Comparison of ENCODE assay signal across 10 cellular contexts in the genomic region with DNA sequence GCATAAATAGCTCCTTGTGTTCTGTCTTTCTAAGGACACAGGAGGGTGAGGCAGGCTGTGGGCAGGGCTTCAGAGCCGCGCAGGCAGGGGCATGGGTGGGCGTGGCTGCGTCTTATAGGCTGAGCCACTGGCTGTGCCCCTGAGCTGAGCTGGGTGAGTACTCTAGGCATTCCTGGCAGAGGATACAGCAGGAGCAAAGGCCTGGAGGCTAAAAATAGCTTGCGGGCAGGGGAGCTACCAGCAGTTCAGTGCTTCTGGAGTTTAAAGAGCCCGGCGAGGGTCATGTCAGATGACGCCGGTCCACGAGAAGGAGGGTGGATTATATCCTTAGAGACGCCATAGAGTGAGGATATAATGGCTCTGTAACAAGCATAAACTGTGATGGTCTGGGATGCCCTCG. TPM values are rescaled to one million over a fixed set of nuclear protein-coding genes. Genes with fewer than 3 reads are reported as not detected.
A peak's percentile ranks its signal among the peaks of the same experiment; 100 is the strongest.
DNase-seq lines count a peak whose midpoint lies in the region; ATAC-seq and TF ChIP-seq lines count a peak whose summit lies in the region.
"Had no signal": no experiment of that assay in that cellular context is flagged by ENCODE, and none has a peak within 500 bp of the region (broad histone marks: within the 10 kb centered on the region; RNA-seq: fewer than 3 reads in every experiment).

No MANE protein-coding gene starts in this region.

- no peak overlapping the region for H3K4me3 Mint-ChIP-seq in endodermal cell

- H2AFZ ChIP-seq in MM.1S (ENCODE audit: low read length), result no peak overlapping the region

- intact Hi-C loops in lower lobe of right lung (cut with DNase I), result no loop called here

- peaks cover 17% of the 10 kb centered on the region for H3K9me3 ChIP-seq in endodermal cell (ENCODE audit: control insufficient read depth, low read length)
- peaks cover 17% of the 10 kb centered on the region for H3K9me3 ChIP-seq in lower lobe of right lung
- no peaks in the 10 kb centered on the region for H3K9me3 ChIP-seq in MM.1S (replicated peaks; ENCODE audit: insufficient read depth, low read length)

- H3K9ac ChIP-seq in endodermal cell (ENCODE audit: extremely low read depth, low read length, poor library complexity, severe bottlenecking) (no peak overlapping the region), MM.1S (ENCODE audit: low read length) (no peak overlapping the region)

- H3K4me1 ChIP-seq in endodermal cell (ENCODE audit: control insufficient read depth, insufficient read depth, low read length) (peaks cover 5% of the 10 kb centered on the region), lower lobe of right lung (no peaks in the 10 kb centered on the region), MM.1S (ENCODE audit: low read length) (no peaks in the 10 kb centered on the region)

- no peaks in the 10 kb centered on the region for H3F3A ChIP-seq in MM.1S (ENCODE audit: insufficient read depth, low read length)

- H3K79me2 ChIP-seq in MM.1S (ENCODE audit: low read length), result no peaks in the 10 kb centered on the region

- H3K27me3 ChIP-seq in endodermal cell (ENCODE audit: control insufficient read depth, insufficient read depth, low read length, poor library complexity, severe bottlenecking), result no peaks in the 10 kb centered on the region
- peaks cover 11% of the 10 kb centered on the region for H3K27me3 ChIP-seq in lower lobe of right lung (ENCODE audit: low read depth)
- peaks cover 3% of the 10 kb centered on the region for H3K27me3 ChIP-seq in MM.1S (replicated peaks; ENCODE audit: insufficient read depth, low read length)

- DNase-seq in AG20443 (ENCODE audit: low spot score) (peak; percentile 37), NCI-H345 (lab: John Stamatoyannopoulos, UW) (peak; percentile 96), endodermal cell (peak; percentile 89), lower lobe of right lung (peak; percentile 86), OCI-M1 (lab: John Stamatoyannopoulos, UW) (no peak), MM.1S (no peak)
- DNase-seq: activated CD4-positive, alpha-beta T cell treated with anti-CD3 and anti-CD28 coated beads for 48 hours had no signal

- H3K4me1 Mint-ChIP-seq in endodermal cell, result peaks cover 19% of the 10 kb centered on the region

- no peaks in the 10 kb centered on the region for H3K36me3 ChIP-seq in endodermal cell (ENCODE audit: control insufficient read depth, insufficient read depth, low read length)
- H3K36me3 ChIP-seq in lower lobe of right lung, result no peaks in the 10 kb centered on the region
- no peaks in the 10 kb centered on the region for H3K36me3 ChIP-seq in MM.1S (replicated peaks; ENCODE audit: insufficient read depth, low read length)

- no peaks in the 10 kb centered on the region for H3K9me2 ChIP-seq in MM.1S (replicated peaks; ENCODE audit: insufficient read depth, low read length)

- H3K27ac Mint-ChIP-seq in endodermal cell, result no peak overlapping the region

- H3K36me3 Mint-ChIP-seq in endodermal cell (ENCODE audit: low read depth), result no peaks in the 10 kb centered on the region

- peaks cover 9% of the 10 kb centered on the region for H3K27me3 Mint-ChIP-seq in endodermal cell (ENCODE audit: insufficient read depth)

- no peak overlapping the region for H3K27ac ChIP-seq in endodermal cell (ENCODE audit: low read depth, low read length)
- no peak overlapping the region for H3K27ac ChIP-seq in lower lobe of right lung
- H3K27ac ChIP-seq in MM.1S (ENCODE audit: low read length), result no peak overlapping the region
- H3K27ac ChIP-seq: C4-2B had no signal

- H4K20me1 ChIP-seq in MM.1S (ENCODE audit: insufficient read depth, low read length), result no peaks in the 10 kb centered on the region

- TF ChIP-seq CTCF in endodermal cell (conservative IDR thresholded peaks at IDR 0.05) (no peak), lower lobe of right lung (IDR thresholded peaks at IDR 0.05) (no peak), MM.1S (IDR thresholded peaks at IDR 0.05; ENCODE audit: low read length) (no peak)

- ATAC-seq in lower lobe of right lung (peak; percentile 95 to 96), HG03175 (IDR thresholded peaks at IDR 0.05; ENCODE audit: unreplicated experiment) (no peak), GM18870 (IDR thresholded peaks at IDR 0.05; ENCODE audit: unreplicated experiment) (no peak)

- H3K9me3 Mint-ChIP-seq in endodermal cell, result peaks cover 27% of the 10 kb centered on the region

- no peak overlapping the region for H3K4me2 ChIP-seq in MM.1S (ENCODE audit: low read depth, low read length)

- 52% methylated on average over 11 of the region's 12 CpGs for WGBS in endodermal cell (ENCODE audit: insufficient coverage in 1 of 2, insufficient read length in 1 of 2), 2 experiments

- no peak overlapping the region for H3K4me3 ChIP-seq in endodermal cell (ENCODE audit: low read length)
- no peak overlapping the region for H3K4me3 ChIP-seq in lower lobe of right lung
- H3K4me3 ChIP-seq in MM.1S (ENCODE audit: low read length), result no peak overlapping the region

RNA-seq across cellular contexts. Expression of a gene that starts 31.5 kb away (rescaled TPM):
- 100 to 1,000 TPM; 402 to 408 TPM for total RNA-seq in endodermal cell
- polyA plus RNA-seq in endodermal cell (2013, experiment 1 of 2), result 325 TPM
- 329 TPM for polyA plus RNA-seq in endodermal cell (2013, experiment 2 of 2)
- total RNA-seq in lower lobe of right lung, result 167 TPM

Comparison
In these comparisons a context has a peak if more than half of its experiments do, and no peak if none do; other contexts are left out.
1. DNase-seq: peak in AG20443 (single experiment), NCI-H345 (single experiment), endodermal cell (single experiment) and lower lobe of right lung (single experiment); none in OCI-M1 (single experiment) and MM.1S (single experiment).
2. ATAC-seq: peak in lower lobe of right lung (2 of 2); none in HG03175 (single experiment) and GM18870 (single experiment).